ENCODE assay signal across 18 cellular contexts in the genomic region with DNA sequence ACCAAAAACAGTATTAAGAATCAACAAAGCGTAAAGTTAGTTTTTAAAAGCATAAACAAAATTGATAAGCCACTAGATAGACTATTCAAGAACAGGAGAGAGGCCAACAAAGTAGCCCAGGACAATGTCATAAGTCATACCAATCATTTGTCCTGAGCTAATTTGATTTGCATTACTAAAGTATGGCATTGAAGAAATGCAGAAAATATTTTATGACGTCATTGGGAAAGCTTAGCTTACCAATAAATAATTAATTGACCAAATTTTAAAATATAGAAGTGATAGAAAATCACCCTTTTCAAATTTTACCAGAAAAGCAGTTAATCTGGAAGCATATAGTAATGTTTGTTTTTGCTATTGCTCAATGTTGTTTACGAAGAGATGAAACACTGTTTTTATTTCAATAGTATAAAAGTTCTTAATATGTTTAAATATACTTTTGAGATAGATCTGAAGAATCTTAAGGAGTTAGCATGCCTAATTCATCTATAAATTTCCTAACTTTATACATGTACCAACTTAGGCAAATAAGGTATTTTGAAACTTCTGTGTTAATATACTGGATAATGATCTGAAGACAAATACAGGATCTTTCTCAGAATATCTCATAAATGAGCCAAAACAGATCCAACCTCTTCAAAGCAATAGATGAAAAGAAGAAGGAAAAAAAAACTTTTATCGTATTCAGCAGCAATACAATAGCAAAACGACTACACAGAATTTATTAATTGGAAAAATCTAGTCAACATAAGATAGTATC.
DNase-seq lines count a peak whose midpoint lies in the region; ATAC-seq and TF ChIP-seq lines count a peak whose summit lies in the region.
"Had no signal": no experiment of that assay in that cellular context is flagged by ENCODE, and none has a peak within 500 bp of the region (broad histone marks: within the 10 kb centered on the region; RNA-seq: fewer than 3 reads in every experiment).

No MANE protein-coding gene starts in this region.

- no peak overlapping the region for H3K4me3 ChIP-seq in HEK293 (ENCODE audit: low read depth, low read length)
- H3K4me3 ChIP-seq: BLaER1, GM23248 had no signal

- H3K27ac ChIP-seq in C4-2B (peak overlapping the region; percentile 100), HEK293 (ENCODE audit: extremely low read depth, low read depth, low read length) (no peak overlapping the region), VCaP (peak overlapping the region; percentile 46)
- H3K27ac ChIP-seq: BLaER1, GM23248 had no signal

- no peaks in the 10 kb centered on the region for H3K36me3 Mint-ChIP-seq in activated CD4-positive, alpha-beta T cell treated with anti-CD3 and anti-CD28 coated beads, Interleukin-2, amount 10 ng/mL, durations not matched to agents 7 days and 5 days (ENCODE audit: low read depth)
- H3K36me3 Mint-ChIP-seq: CD14-positive monocyte had no signal

- no peak overlapping the region for H3K4me3 Mint-ChIP-seq in activated CD4-positive, alpha-beta T cell treated with anti-CD3 and anti-CD28 coated beads, Interleukin-2, amount 10 ng/mL, durations not matched to agents 7 days and 5 days
- H3K4me3 Mint-ChIP-seq: B cell; CD14-positive monocyte; CD4-positive, alpha-beta T cell had no signal

- H3K36me3 ChIP-seq in HEK293 (ENCODE audit: control insufficient read depth in 2 of 2, insufficient read depth in 1 of 2, low read length in 2 of 2): no peaks in the 10 kb centered on the region
- H3K36me3 ChIP-seq: BLaER1 had no signal

- POLR2A ChIA-PET in HEK293 (lab: Yijun Ruan, JAX): no interaction called here
- POLR2A ChIA-PET in activated CD4-positive, alpha-beta T cell treated with anti-CD3 and anti-CD28 coated beads, Interleukin-2, amount 10 ng/mL, durations not matched to agents 7 days and 5 days (lab: Charles Lee): no interaction called here

- no peaks in the 10 kb centered on the region for H3K9me3 ChIP-seq in HEK293 (ENCODE audit: control insufficient read depth, insufficient read depth, low read depth, low read length)
- H3K9me3 ChIP-seq: BLaER1 had no signal

- H3K4me1 Mint-ChIP-seq in activated CD4-positive, alpha-beta T cell treated with anti-CD3 and anti-CD28 coated beads, Interleukin-2, amount 10 ng/mL, durations not matched to agents 7 days and 5 days: no peaks in the 10 kb centered on the region
- H3K4me1 Mint-ChIP-seq: B cell, CD14-positive monocyte had no signal

- no peak overlapping the region for H3K27ac Mint-ChIP-seq in activated CD4-positive, alpha-beta T cell treated with anti-CD3 and anti-CD28 coated beads, Interleukin-2, amount 10 ng/mL, durations not matched to agents 7 days and 5 days
- H3K27ac Mint-ChIP-seq: B cell; CD14-positive monocyte; CD4-positive, alpha-beta T cell had no signal

- no peak for DNase-seq in activated CD4-positive, alpha-beta T cell treated with anti-CD3 and anti-CD28 coated beads, Interleukin-2, amount 10 ng/mL, durations not matched to agents 7 days and 5 days
- DNase-seq: Calu3; CD4-positive, alpha-beta T cell; COR-L47; DMS53; DMS79 treated with DMSO at 0.1 percent for 48 hours; GF-D8; GM23248; H7; HCEC 1CT had no signal

- TF ChIP-seq CTCF in C4-2B (conservative IDR thresholded peaks at IDR 0.05) (no peak), HEK293 (tag by site-specific recombination; IDR thresholded peaks at IDR 0.05) (no peak), VCaP (conservative IDR thresholded peaks at IDR 0.05) (no peak)

- H3K4me1 ChIP-seq in HEK293 (ENCODE audit: control insufficient read depth, insufficient read depth, low read length): no peaks in the 10 kb centered on the region
- H3K4me1 ChIP-seq: BLaER1 had no signal

- CTCF ChIA-PET in HEK293 (lab: Yijun Ruan, JAX): no interaction called here
- CTCF ChIA-PET in activated CD4-positive, alpha-beta T cell treated with anti-CD3 and anti-CD28 coated beads, Interleukin-2, amount 10 ng/mL, durations not matched to agents 7 days and 5 days (lab: Charles Lee): no interaction called here

- ATAC-seq in HG03159 (IDR thresholded peaks at IDR 0.05; ENCODE audit: unreplicated experiment) (no peak), GM19452 (IDR thresholded peaks at IDR 0.05; ENCODE audit: unreplicated experiment) (no peak)

- no peaks in the 10 kb centered on the region for H3K27me3 Mint-ChIP-seq in activated CD4-positive, alpha-beta T cell treated with anti-CD3 and anti-CD28 coated beads, Interleukin-2, amount 10 ng/mL, durations not matched to agents 7 days and 5 days
- H3K27me3 Mint-ChIP-seq: B cell; CD4-positive, alpha-beta T cell had no signal

- peaks cover 9% of the 10 kb centered on the region for H3K9me3 Mint-ChIP-seq in activated CD4-positive, alpha-beta T cell treated with anti-CD3 and anti-CD28 coated beads, Interleukin-2, amount 10 ng/mL, durations not matched to agents 7 days and 5 days

TF ChIP-seq in HEK293, 187 proteins besides CTCF, POLR2A, EP300 and RAD21:
- TF ChIP-seq, protein P1, sequence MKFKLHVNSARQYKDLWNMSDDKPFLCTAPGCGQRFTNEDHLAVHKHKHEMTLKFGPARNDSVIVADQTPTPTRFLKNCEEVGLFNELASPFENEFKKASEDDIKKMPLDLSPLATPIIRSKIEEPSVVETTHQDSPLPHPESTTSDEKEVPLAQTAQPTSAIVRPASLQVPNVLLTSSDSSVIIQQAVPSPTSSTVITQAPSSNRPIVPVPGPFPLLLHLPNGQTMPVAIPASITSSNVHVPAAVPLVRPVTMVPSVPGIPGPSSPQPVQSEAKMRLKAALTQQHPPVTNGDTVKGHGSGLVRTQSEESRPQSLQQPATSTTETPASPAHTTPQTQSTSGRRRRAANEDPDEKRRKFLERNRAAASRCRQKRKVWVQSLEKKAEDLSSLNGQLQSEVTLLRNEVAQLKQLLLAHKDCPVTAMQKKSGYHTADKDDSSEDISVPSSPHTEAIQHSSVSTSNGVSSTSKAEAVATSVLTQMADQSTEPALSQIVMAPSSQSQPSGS (tag by site-specific recombination; IDR thresholded peaks at IDR 0.05; ENCODE audit: low read depth): peak; percentile 63; the same call in 1 of the 2 replicates
- TF ChIP-seq ZNF707 (tag by site-specific recombination; IDR thresholded peaks at IDR 0.05): no peak
